9 cellular contexts compared by ENCODE assay signal in the genomic region with DNA sequence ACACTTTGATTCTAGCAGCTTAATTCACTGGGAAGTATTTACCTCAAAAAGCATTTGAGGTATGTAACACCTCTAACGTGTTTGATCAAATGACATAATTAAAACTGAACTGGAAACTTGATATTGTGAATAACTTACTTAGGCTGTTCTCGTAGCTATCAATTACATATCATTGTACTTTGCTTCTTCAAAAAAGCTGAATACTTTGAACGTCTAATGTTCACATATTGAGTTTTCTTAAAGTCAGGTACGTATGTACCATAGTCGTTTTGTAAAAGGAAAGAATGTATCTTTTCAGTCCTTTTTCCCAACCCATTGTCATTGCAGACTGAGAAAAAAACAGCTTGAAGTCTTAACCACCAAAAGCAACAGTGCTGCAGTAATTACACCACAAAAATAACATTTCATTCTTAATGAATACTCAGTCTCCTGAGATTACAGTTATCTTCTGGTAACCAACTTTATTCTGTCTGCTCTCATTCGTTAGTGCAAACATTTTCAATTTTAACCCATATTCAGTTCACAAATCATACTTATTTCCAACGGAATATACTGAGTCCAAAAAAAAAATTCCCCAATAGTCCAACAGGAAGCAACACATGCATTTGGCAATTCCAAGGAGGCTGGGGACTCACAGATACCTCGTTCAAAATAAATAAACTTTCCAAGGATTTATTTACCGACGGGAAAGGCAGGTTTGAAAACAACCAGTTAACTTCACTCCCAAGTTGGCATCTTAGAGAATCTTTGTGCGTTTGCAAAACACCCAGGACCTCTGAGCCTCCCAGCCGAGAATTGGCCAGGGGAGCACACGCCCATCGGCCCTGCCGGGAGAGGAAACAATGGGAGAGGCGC. TPM values are rescaled to one million over a fixed set of nuclear protein-coding genes. Genes with fewer than 3 reads are reported as not detected.
A peak's percentile ranks its signal among the peaks of the same experiment; 100 is the strongest.
DNase-seq lines count a peak whose midpoint lies in the region; ATAC-seq, FAIRE-seq and TF ChIP-seq lines count a peak whose summit lies in the region.
"Had no signal": no experiment of that assay in that cellular context is flagged by ENCODE, and none has a peak within 500 bp of the region (broad histone marks: within the 10 kb centered on the region; RNA-seq: fewer than 3 reads in every experiment).

No MANE protein-coding gene starts in this region.

- H3K4me1 Mint-ChIP-seq in IgD-negative memory B cell = peaks cover 1 to 5% (median 4%) of the 10 kb centered on the region in 3 donors
- peaks cover 13% of the 10 kb centered on the region for H3K4me1 Mint-ChIP-seq in activated naive CD8-positive, alpha-beta T cell treated with anti-CD3 and anti-CD28 coated beads, Interleukin-2, amount 50 U/mL, for 24 hours

- no peak for TF ChIP-seq CTCF in kidney (IDR thresholded peaks at IDR 0.05; ENCODE audit: borderline replicate concordance, extremely low read depth, insufficient read depth)

- H3K27me3 ChIP-seq in thymus (ENCODE audit: control insufficient read depth, insufficient read depth) = peaks cover 44% of the 10 kb centered on the region

- WGBS in thymus = 31% methylated on average over 16 of the region's 16 CpGs

- H3K27ac Mint-ChIP-seq in IgD-negative memory B cell = no peak overlapping the region
- no peak overlapping the region for H3K27ac Mint-ChIP-seq in activated naive CD8-positive, alpha-beta T cell treated with anti-CD3 and anti-CD28 coated beads, Interleukin-2, amount 50 U/mL, for 24 hours

- peaks cover 37% of the 10 kb centered on the region for H3K27me3 Mint-ChIP-seq in IgD-negative memory B cell
- H3K27me3 Mint-ChIP-seq in activated naive CD8-positive, alpha-beta T cell treated with anti-CD3 and anti-CD28 coated beads, Interleukin-2, amount 50 U/mL, for 24 hours = peaks cover 64% of the 10 kb centered on the region

- intact Hi-C loops in kidney (cut with DNase I) = no loop called here

- H3K9me3 ChIP-seq in kidney (ENCODE audit: control insufficient read depth in 1 of 2, low read length in 2 of 2) (no peaks in the 10 kb centered on the region), thymus (ENCODE audit: control insufficient read depth) (no peaks in the 10 kb centered on the region)

- peak overlapping the region; percentile 83 to 89 (median 84) for H3K4me3 Mint-ChIP-seq in IgD-negative memory B cell
- H3K4me3 Mint-ChIP-seq in activated naive CD8-positive, alpha-beta T cell treated with anti-CD3 and anti-CD28 coated beads, Interleukin-2, amount 50 U/mL, for 24 hours = peak overlapping the region; percentile 75

- H3K9ac ChIP-seq in kidney (ENCODE audit: low read length in 2 of 2) = no peak overlapping the region

- peak overlapping the region; percentile 37 for H3K27ac ChIP-seq in kidney (ENCODE audit: low read depth in 2 of 2, low read length in 2 of 2)
- no peak overlapping the region for H3K27ac ChIP-seq in thymus (ENCODE audit: low read depth)

- peak overlapping the region; percentile 17 to 48 for H3K4me3 ChIP-seq in kidney (ENCODE audit: low read length in 2 of 2)
- peak overlapping the region; percentile 67 for H3K4me3 ChIP-seq in thymus (ENCODE audit: low read length)

- no peaks in the 10 kb centered on the region for H3K36me3 Mint-ChIP-seq in IgD-negative memory B cell
- no peaks in the 10 kb centered on the region for H3K36me3 Mint-ChIP-seq in activated naive CD8-positive, alpha-beta T cell treated with anti-CD3 and anti-CD28 coated beads, Interleukin-2, amount 50 U/mL, for 24 hours (ENCODE audit: low read depth)

- ATAC-seq in activated naive CD8-positive, alpha-beta T cell treated with anti-CD3 and anti-CD28 coated beads, Interleukin-2, amount 50 U/mL, for 24 hours = no peak
- ATAC-seq in HG03108 (IDR thresholded peaks at IDR 0.05; ENCODE audit: unreplicated experiment) = no peak

- DNase-seq in NCI-H2107 treated with DMSO at 0.1 percent for 48 hours (lab: John Stamatoyannopoulos, UW; ENCODE audit: unreplicated experiment) (peak; percentile 73), NCI-H2107 (lab: John Stamatoyannopoulos, UW) (no peak), kidney (no peak)
- no peak for DNase-seq in activated naive CD8-positive, alpha-beta T cell treated with anti-CD3 and anti-CD28 coated beads, Interleukin-2, amount 50 U/mL, for 24 hours
- no peak for DNase-seq in stimulated activated CD4-positive, alpha-beta T cell treated with anti-CD3 and anti-CD28 coated beads, Interleukin-2, amount 100 ng/mL, for 48 hours

- H3K4me1 ChIP-seq in kidney (ENCODE audit: control insufficient read depth in 1 of 2, insufficient read depth in 1 of 2, low read depth in 1 of 2, low read length in 2 of 2) (peaks cover 0 to 2% of the 10 kb centered on the region in 2 donors), thymus (ENCODE audit: control insufficient read depth, insufficient read depth, low read length) (no peaks in the 10 kb centered on the region)

- no peaks in the 10 kb centered on the region for H3K36me3 ChIP-seq in kidney (ENCODE audit: control insufficient read depth in 1 of 2, insufficient read depth in 2 of 2, low read length in 2 of 2)
- no peaks in the 10 kb centered on the region for H3K36me3 ChIP-seq in thymus (ENCODE audit: control insufficient read depth, insufficient read depth)

- no peak for FAIRE-seq in kidney (lab: Jason Lieb, UNC)
- FAIRE-seq: G401.6 had no signal

- no peaks in the 10 kb centered on the region for H3K9me3 Mint-ChIP-seq in IgD-negative memory B cell
- no peaks in the 10 kb centered on the region for H3K9me3 Mint-ChIP-seq in activated naive CD8-positive, alpha-beta T cell treated with anti-CD3 and anti-CD28 coated beads, Interleukin-2, amount 50 U/mL, for 24 hours

RNA-seq across cellular contexts. Expression of a gene that starts 1.1 kb away (rescaled TPM):
- polyA plus RNA-seq in IgD-negative memory B cell (not detected), kidney (ENCODE audit: insufficient read depth, low read depth, low replicate concordance) (6.5 TPM), thymus (5.0 TPM)
- 14.1 TPM for total RNA-seq in kidney
